In genomic region chrY:5182998-5183397, GRCh38 we compare ENCODE assay signal across 4 cellular contexts.
DNase-seq lines count a peak whose midpoint lies in the region; ATAC-seq, FAIRE-seq and TF ChIP-seq lines count a peak whose summit lies in the region.
"Not testable (repeated sequence)": the region's sequence is repeated elsewhere in the genome, so short reads cannot be mapped to it uniquely, and the experiment has no call there.

No MANE protein-coding gene starts in this region.

- H2BK12ac ChIP-seq in H1 (ENCODE audit: low read depth, low read length) = not testable (repeated sequence)

- H2BK15ac ChIP-seq in H1 (ENCODE audit: low read length); mesendoderm (replicated peaks; ENCODE audit: low read depth): not testable (repeated sequence)

- intact Hi-C loops in HepG2 (cut with micrococcal nuclease; ENCODE audit: unreplicated experiment) = not testable (repeated sequence)

- H3K4me1 ChIP-seq in H1 (replicated peaks in 1 of 4; ENCODE audit: control insufficient read depth in 3 of 4, insufficient read depth in 4 of 4, low read length in 3 of 4); HepG2 (ENCODE audit: insufficient read depth, low read length); mesendoderm (ENCODE audit: control insufficient read depth, low read depth, low read length): not testable (repeated sequence)

- not testable (repeated sequence) for H3K79me2 ChIP-seq in H1 (ENCODE audit: control insufficient read depth in 1 of 2, insufficient read depth in 2 of 2, low read length in 2 of 2); HepG2 (ENCODE audit: insufficient read depth, low read length); mesendoderm (ENCODE audit: control insufficient read depth, insufficient read depth, low read length)

- DNase-seq in HT1080 (ENCODE audit: low read depth) (peak; percentile 0), mesendoderm (peak; percentile 0)
- DNase-seq in H1 (ENCODE audit: low read depth in 1 of 2, low spot score in 2 of 2); HepG2 (ENCODE audit: low spot score): not testable (repeated sequence)

- POLR2A ChIA-PET in H1 (lab: Charles Lee; ENCODE audit: partially characterized antibody); HepG2 (lab: Yijun Ruan, JAX): not testable (repeated sequence)

- not testable (repeated sequence) for H3K9me3 ChIP-seq in H1 (ENCODE audit: insufficient read depth in 2 of 2, low read depth in 1 of 2, low read length in 1 of 2); HepG2 (ENCODE audit: low read length)

- H3K36me3 ChIP-seq in H1 (ENCODE audit: control insufficient read depth in 2 of 4, insufficient read depth in 4 of 4, low read length in 3 of 4); HepG2 (replicated peaks in 1 of 2; ENCODE audit: control insufficient read depth in 1 of 2, insufficient read depth in 2 of 2, low read length in 2 of 2); mesendoderm (ENCODE audit: control insufficient read depth, insufficient read depth, low read length): not testable (repeated sequence)

- not testable (repeated sequence) for H3K4me3 ChIP-seq in H1 (ENCODE audit: extremely low read depth in 1 of 4, insufficient read depth in 2 of 4, low read depth in 3 of 4, low read length in 4 of 4); HepG2 (replicated peaks in 1 of 3; ENCODE audit: insufficient read depth in 1 of 3, low read depth in 2 of 3, low read length in 3 of 3); mesendoderm (ENCODE audit: low read length)

- not testable (repeated sequence) for H2BK20ac ChIP-seq in H1 (ENCODE audit: low read length)

- not testable (repeated sequence) for H3K18ac ChIP-seq in H1 (ENCODE audit: extremely low read depth, low read length); mesendoderm (ENCODE audit: low read length)

- H3K56ac ChIP-seq in H1 (replicated peaks; ENCODE audit: insufficient read length, low read depth, low read length); mesendoderm (ENCODE audit: low read length): not testable (repeated sequence)

- ATAC-seq in HepG2 = not testable (repeated sequence)

- H3K23ac ChIP-seq in H1 (ENCODE audit: insufficient read length); mesendoderm (ENCODE audit: low read length): not testable (repeated sequence)

- H3K23me2 ChIP-seq in H1 (ENCODE audit: low read depth, low read length) = not testable (repeated sequence)

- not testable (repeated sequence) for BruUV-seq in HepG2 (replicated peaks; lab: Mats Ljungman, UMichigan)

- H2AK5ac ChIP-seq in H1 (ENCODE audit: low read depth, low read length); mesendoderm (ENCODE audit: low read length): not testable (repeated sequence)

- H3K4ac ChIP-seq in H1 (replicated peaks; ENCODE audit: insufficient read length, low read depth, low read length); mesendoderm (ENCODE audit: low read depth, low read length): not testable (repeated sequence)

- H3K27ac ChIP-seq in H1 (ENCODE audit: low read depth, low read length); HepG2 (ENCODE audit: extremely low read length, insufficient read depth, low read length); mesendoderm (ENCODE audit: low read depth, low read length): not testable (repeated sequence)

- WGBS in H1 (ENCODE audit: extremely low coverage in 1 of 2, insufficient coverage in 1 of 2, insufficient read length in 1 of 2, insufficient replicate concordance in 2 of 2, low coverage in 1 of 2, low lambda C conversion rate in 2 of 2, missing lambda C conversion rate in 1 of 2), 2 experiments = 88% methylated on average over 1 of the region's 2 CpGs; no CpG with 5 or more reads in 1 of the 2 experiments
- WGBS in HepG2 (ENCODE audit: low lambda C conversion rate) = 0% methylated on average over 1 of the region's 2 CpGs
- WGBS in mesendoderm (ENCODE audit: extremely low coverage, insufficient coverage, low lambda C conversion rate) = no CpG with 5 or more reads among the region's 2 CpGs

- H4K8ac ChIP-seq in H1 (ENCODE audit: extremely low read depth, insufficient read depth, low read length); mesendoderm (ENCODE audit: low read depth, low read length): not testable (repeated sequence)

- not testable (repeated sequence) for H4K91ac ChIP-seq in H1 (replicated peaks; ENCODE audit: insufficient read length, low read length)

- H3K14ac ChIP-seq in H1 (ENCODE audit: insufficient read length) = not testable (repeated sequence)

- TF ChIP-seq RAD21 in H1 (IDR thresholded peaks at IDR 0.05 in 1 of 2, conservative IDR thresholded peaks at IDR 0.05 in 1 of 2; ENCODE audit: low read depth in 2 of 2, low read length in 2 of 2); HepG2 (CRISPR knock-in tag; IDR thresholded peaks at IDR 0.05): not testable (repeated sequence)

- in situ Hi-C loops in HepG2 (cut with HindIII; ENCODE audit: extremely low pct_ligation_motif_present, low pct_unique_long_range_greater_than_20kb) = not testable (repeated sequence)

- not testable (repeated sequence) for H3K4me2 ChIP-seq in H1 (ENCODE audit: insufficient read depth in 1 of 2, low read depth in 2 of 2, low read length in 2 of 2); HepG2 (ENCODE audit: low read depth, low read length); mesendoderm (ENCODE audit: low read length)

- not testable (repeated sequence) for H3K79me1 ChIP-seq in H1 (ENCODE audit: low read depth, low read length); mesendoderm (ENCODE audit: low read length)

- TF ChIP-seq POLR2A in H1 (IDR thresholded peaks at IDR 0.05; ENCODE audit: control extremely low read depth in 1 of 2, low read depth in 2 of 2, low read length in 2 of 2); HepG2 (IDR thresholded peaks at IDR 0.05; ENCODE audit: insufficient read depth in 1 of 2, low read depth in 2 of 2, low read length in 2 of 2): not testable (repeated sequence)

- not testable (repeated sequence) for H3K9ac ChIP-seq in H1 (replicated peaks in 1 of 4; ENCODE audit: extremely low read depth in 1 of 4, low read depth in 3 of 4, low read length in 3 of 4); HepG2 (ENCODE audit: insufficient read depth, low read depth, low read length); mesendoderm (ENCODE audit: low read length)

- CTCF ChIA-PET in H1 (lab: Charles Lee; ENCODE audit: partially characterized antibody); HepG2 (lab: Yijun Ruan, JAX; ENCODE audit: low intra/inter-chr PET ratio, low total read pairs): not testable (repeated sequence)

- H2BK120ac ChIP-seq in H1 (replicated peaks; ENCODE audit: low read depth, low read length); mesendoderm (ENCODE audit: low read depth, low read length): not testable (repeated sequence)

- TF ChIP-seq CTCF in H1 (IDR thresholded peaks at IDR 0.05; ENCODE audit: control extremely low read depth in 1 of 3, insufficient read depth in 1 of 3, low read depth in 1 of 3, low read length in 3 of 3); HepG2 (CRISPR knock-in tag; IDR thresholded peaks at IDR 0.05): not testable (repeated sequence)

- FAIRE-seq in H1 (lab: Jason Lieb, UNC); HepG2 (lab: Jason Lieb, UNC): not testable (repeated sequence)

- not testable (repeated sequence) for H4K5ac ChIP-seq in H1 (ENCODE audit: insufficient read length, low read depth, low read length); mesendoderm (ENCODE audit: low read length)

- H2BK5ac ChIP-seq in H1 (ENCODE audit: low read depth, low read length); mesendoderm (ENCODE audit: low read length): not testable (repeated sequence)

- TF ChIP-seq EP300 in H1 (IDR thresholded peaks at IDR 0.05; ENCODE audit: borderline replicate concordance in 1 of 2, low read depth in 2 of 2, low read length in 2 of 2); HepG2 (IDR thresholded peaks at IDR 0.05; ENCODE audit: low read depth in 2 of 2, low read length in 2 of 2); HepG2 (CRISPR knock-in tag; IDR thresholded peaks at IDR 0.05; ENCODE audit: borderline replicate concordance): not testable (repeated sequence)

- H2AFZ ChIP-seq in H1 (ENCODE audit: low read length); HepG2 (ENCODE audit: low read length): not testable (repeated sequence)

- H4K20me1 ChIP-seq in H1 (replicated peaks in 1 of 2; ENCODE audit: control insufficient read depth in 1 of 2, insufficient read depth in 2 of 2, low read length in 2 of 2); HepG2 (ENCODE audit: insufficient read depth, low read length): not testable (repeated sequence)

- H3K27me3 ChIP-seq in H1 (replicated peaks in 1 of 4; ENCODE audit: control insufficient read depth in 3 of 4, extremely low read depth in 1 of 4, insufficient read depth in 3 of 4, low read length in 3 of 4); HepG2 (ENCODE audit: control insufficient read depth in 1 of 2, insufficient read depth in 2 of 2, low read length in 2 of 2); mesendoderm (ENCODE audit: insufficient read depth, low read length, poor library complexity): not testable (repeated sequence)

TF ChIP-seq in H1, 55 proteins besides CTCF, POLR2A, EP300 and RAD21:
- peak; percentile 61 for TF ChIP-seq CEBPB (IDR thresholded peaks at IDR 0.05; ENCODE audit: low read depth, low read length)

TF ChIP-seq in HepG2, 621 proteins besides CTCF, POLR2A, EP300 and RAD21:
- TF ChIP-seq CEBPB (IDR thresholded peaks at IDR 0.05; ENCODE audit: borderline replicate concordance, low read depth, low read length) = peak; percentile 65
